1 cellular context compared by ENCODE assay signal in genomic region chr2:74024216-74024615, GRCh38.
TF ChIP-seq lines count a peak whose summit lies in the region.

No MANE protein-coding gene starts in this region.

TF ChIP-seq in H1, 55 proteins besides CTCF, POLR2A, EP300 and RAD21:
- TF ChIP-seq HDAC6 (IDR thresholded peaks at IDR 0.05; ENCODE audit: low read depth, low read length) (no peak), TEAD4 (IDR thresholded peaks at IDR 0.05; ENCODE audit: low read depth, low read length) (no peak), RFX5 (IDR thresholded peaks at IDR 0.05; ENCODE audit: borderline replicate concordance, low read depth, low read length) (no peak), PHF8 (conservative IDR thresholded peaks at IDR 0.05; ENCODE audit: low read depth, low read length) (no peak), SIX5 (IDR thresholded peaks at IDR 0.05; ENCODE audit: low read depth, low read length) (no peak), RNF2 (IDR thresholded peaks at IDR 0.05; ENCODE audit: borderline replicate concordance, low read depth, low read length, missing control alignments, poor library complexity, severe bottlenecking) (no peak), USF2 (IDR thresholded peaks at IDR 0.05; ENCODE audit: low read length) (no peak), JUN (IDR thresholded peaks at IDR 0.05; ENCODE audit: low read depth, low read length) (no peak), NANOG (IDR thresholded peaks at IDR 0.05; ENCODE audit: insufficient read depth, low read depth, low read length, poor library complexity, severe bottlenecking) (no peak), BCL11A (IDR thresholded peaks at IDR 0.05; ENCODE audit: low read depth in 2 of 2, low read length in 2 of 2) (no peak), YY1 (IDR thresholded peaks at IDR 0.05; ENCODE audit: low read depth, low read length) (no peak), RBBP5 (IDR thresholded peaks at IDR 0.05; ENCODE audit: borderline replicate concordance, low read depth, low read length) (no peak)
TF ChIP-seq in H1: peak in this region for 0.
